In the genomic region with DNA sequence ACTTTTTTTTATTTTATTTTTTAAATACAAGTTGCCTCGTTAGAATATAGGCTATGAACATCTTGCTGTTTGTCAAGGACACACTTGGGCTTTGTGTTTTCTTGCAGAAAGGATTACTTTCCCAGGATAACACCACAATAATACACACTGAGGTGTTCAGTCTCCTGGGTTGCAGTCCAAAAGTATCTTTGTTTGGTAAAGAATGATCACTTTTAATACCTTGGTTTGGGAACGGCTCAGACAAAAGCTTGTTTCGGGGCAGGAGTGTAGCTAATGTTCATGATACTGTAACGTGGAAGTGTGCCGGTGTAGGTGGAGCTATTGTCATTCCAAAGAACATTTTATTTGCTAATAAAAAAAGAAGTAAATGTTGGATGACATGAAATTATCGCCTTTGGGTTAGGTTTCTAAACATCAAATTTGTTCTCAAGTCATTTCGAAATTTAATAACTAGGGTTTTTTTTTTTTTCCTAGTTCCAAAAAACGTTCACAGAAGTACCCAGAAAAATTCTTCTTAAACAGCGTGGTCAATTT, we compare ENCODE assay signal across 8 cellular contexts. TPM values are rescaled to one million over a fixed set of nuclear protein-coding genes. Genes with fewer than 3 reads are reported as not detected.
DNase-seq lines count a peak whose midpoint lies in the region; ATAC-seq, FAIRE-seq and TF ChIP-seq lines count a peak whose summit lies in the region.

No MANE protein-coding gene starts in this region.

- no peak for TF ChIP-seq POLR2A in H1 (IDR thresholded peaks at IDR 0.05; ENCODE audit: control extremely low read depth in 1 of 2, low read depth in 2 of 2, low read length in 2 of 2)

- H2BK12ac ChIP-seq in H1 (ENCODE audit: low read depth, low read length): no peak overlapping the region

- peak overlapping the region; percentile 40 for H3K14ac ChIP-seq in H1 (ENCODE audit: insufficient read length)

- H3K79me1 ChIP-seq in H1 (ENCODE audit: low read depth, low read length): no peaks in the 10 kb centered on the region; the same call in 1 of the 2 replicates

- 52% methylated on average over 9 of the region's 9 CpGs; no CpG with 5 or more reads in 1 of the 2 experiments for WGBS in H1 (ENCODE audit: extremely low coverage in 1 of 2, insufficient coverage in 1 of 2, insufficient read length in 1 of 2, insufficient replicate concordance in 2 of 2, low coverage in 1 of 2, low lambda C conversion rate in 2 of 2, missing lambda C conversion rate in 1 of 2), 2 experiments

- H3K27me3 ChIP-seq in CD4-positive, alpha-beta memory T cell (ENCODE audit: insufficient read depth, low read length): no peaks in the 10 kb centered on the region
- H3K27me3 ChIP-seq in H1 (replicated peaks in 1 of 4; ENCODE audit: control insufficient read depth in 3 of 4, extremely low read depth in 1 of 4, insufficient read depth in 3 of 4, low read length in 3 of 4) (no peaks in the 10 kb centered on the region), neural progenitor cell (no peaks in the 10 kb centered on the region)

- ATAC-seq in GM18867 (IDR thresholded peaks at IDR 0.05; ENCODE audit: unreplicated experiment): no peak

- H3K4me2 ChIP-seq in H1 (ENCODE audit: insufficient read depth in 1 of 2, low read depth in 2 of 2, low read length in 2 of 2) (peak overlapping the region; percentile 76 to 81), neural progenitor cell (peak overlapping the region; percentile 91)

- H2BK120ac ChIP-seq in H1 (replicated peaks; ENCODE audit: low read depth, low read length): no peak overlapping the region

- TF ChIP-seq RAD21 in H1 (IDR thresholded peaks at IDR 0.05 in 1 of 2, conservative IDR thresholded peaks at IDR 0.05 in 1 of 2; ENCODE audit: low read depth in 2 of 2, low read length in 2 of 2): no peak

- FAIRE-seq in H1 (lab: Jason Lieb, UNC): no peak

- H3K23me2 ChIP-seq in H1 (ENCODE audit: low read depth, low read length): peaks cover 1% of the 10 kb centered on the region; the same call in 1 of the 2 replicates

- H2BK20ac ChIP-seq in H1 (ENCODE audit: low read length): no peak overlapping the region

- peaks cover 57 to 67% of the 10 kb centered on the region in 2 experiments for H3K79me2 ChIP-seq in H1 (ENCODE audit: control insufficient read depth in 1 of 2, insufficient read depth in 2 of 2, low read length in 2 of 2)
- peaks cover 76% of the 10 kb centered on the region for H3K79me2 ChIP-seq in neural progenitor cell (ENCODE audit: low read depth)

- CTCF ChIA-PET in CD4-positive, alpha-beta memory T cell (lab: Charles Lee; ENCODE audit: partially characterized antibody): interaction anchor here (1.1 to 3.9 kb wide), 4 partner anchors 8 to 107 kb away, joined by 5 to 20 read pairs (median 9); no protein-coding TSS in a partner anchor
- CTCF ChIA-PET in H1 (lab: Charles Lee; ENCODE audit: partially characterized antibody): interaction anchor here (0.7 to 3.0 kb wide), 9 partner anchors 9 to 546 kb away, joined by 3 to 10 read pairs (median 6); no protein-coding TSS in a partner anchor

- H3K27me3 Mint-ChIP-seq in CD4-positive, alpha-beta memory T cell: no peaks in the 10 kb centered on the region
- no peaks in the 10 kb centered on the region for H3K27me3 Mint-ChIP-seq in neural progenitor cell (ENCODE audit: insufficient read depth, low read depth)

- peak overlapping the region; percentile 87 to 89 for H3K4me3 ChIP-seq in CD4-positive, alpha-beta memory T cell (ENCODE audit: low read length in 2 of 2)
- H3K4me3 ChIP-seq in H1 (ENCODE audit: extremely low read depth in 1 of 4, insufficient read depth in 2 of 4, low read depth in 3 of 4, low read length in 4 of 4) (peak overlapping the region; percentile 67 to 97 (median 80)), neural progenitor cell (peak overlapping the region; percentile 97)

- peaks cover 11 to 19% of the 10 kb centered on the region in 2 experiments for H4K20me1 ChIP-seq in H1 (replicated peaks in 1 of 2; ENCODE audit: control insufficient read depth in 1 of 2, insufficient read depth in 2 of 2, low read length in 2 of 2)
- H4K20me1 ChIP-seq in neural progenitor cell (ENCODE audit: low read depth): peaks cover 58% of the 10 kb centered on the region

- peaks cover 61% of the 10 kb centered on the region for H3K4me1 ChIP-seq in CD4-positive, alpha-beta memory T cell (ENCODE audit: insufficient read depth, low read length)
- H3K4me1 ChIP-seq in H1 (replicated peaks in 1 of 4; ENCODE audit: control insufficient read depth in 3 of 4, insufficient read depth in 4 of 4, low read length in 3 of 4) (peaks cover 2 to 14% (median 6%) of the 10 kb centered on the region in 4 experiments; a peak in 6 of 7 replicates), neural progenitor cell (peaks cover 21% of the 10 kb centered on the region)

- no peak for TF ChIP-seq CTCF in H1 (IDR thresholded peaks at IDR 0.05; ENCODE audit: control extremely low read depth in 1 of 3, insufficient read depth in 1 of 3, low read depth in 1 of 3, low read length in 3 of 3)
- no peak for TF ChIP-seq CTCF in neural progenitor cell (IDR thresholded peaks at IDR 0.05)

- peaks cover 0 to 2% (median 0%) of the 10 kb centered on the region in 8 donors for H3K9me3 Mint-ChIP-seq in CD4-positive, alpha-beta memory T cell
- no peaks in the 10 kb centered on the region for H3K9me3 Mint-ChIP-seq in neural progenitor cell

- intact Hi-C loops in CD4-positive, alpha-beta memory T cell (cut with micrococcal nuclease): loop anchor here (2.0 kb wide), 1 partner anchor 107 kb away; no protein-coding TSS in a partner anchor

- H4K5ac ChIP-seq in H1 (ENCODE audit: insufficient read length, low read depth, low read length): no peak overlapping the region

- peaks cover 38 to 70% (median 52%) of the 10 kb centered on the region in 4 donors for H3K4me1 Mint-ChIP-seq in CD4-positive, alpha-beta memory T cell
- H3K4me1 Mint-ChIP-seq in neural progenitor cell: peaks cover 39% of the 10 kb centered on the region

- no peak overlapping the region for H2AK5ac ChIP-seq in H1 (ENCODE audit: low read depth, low read length)

- no peak overlapping the region for H2BK15ac ChIP-seq in H1 (ENCODE audit: low read length)

- POLR2A ChIA-PET in CD4-positive, alpha-beta memory T cell (lab: Charles Lee; ENCODE audit: partially characterized antibody): interaction anchor here (0.6 to 2.9 kb wide), 12 partner anchors 9 to 1873 kb away, joined by 3 to 30 read pairs (median 4); a partner anchor contains a TSS
- POLR2A ChIA-PET in H1 (lab: Charles Lee; ENCODE audit: partially characterized antibody): interaction anchor here (0.6 to 8.2 kb wide), 24 partner anchors 8 to 226 kb away, joined by 3 to 65 read pairs (median 6); a partner anchor contains a TSS

- H3K23ac ChIP-seq in H1 (ENCODE audit: insufficient read length): no peak overlapping the region

- no peak overlapping the region for H3K18ac ChIP-seq in H1 (ENCODE audit: extremely low read depth, low read length)

- no peaks in the 10 kb centered on the region for H3K9me3 ChIP-seq in CD4-positive, alpha-beta memory T cell (ENCODE audit: control insufficient read depth in 1 of 2, low read length in 2 of 2)
- H3K9me3 ChIP-seq in H1 (ENCODE audit: insufficient read depth in 2 of 2, low read depth in 1 of 2, low read length in 1 of 2): no peaks in the 10 kb centered on the region
- H3K9me3 ChIP-seq in neural progenitor cell (ENCODE audit: low read depth): no peaks in the 10 kb centered on the region

- H3K36me3 ChIP-seq in CD4-positive, alpha-beta memory T cell (ENCODE audit: insufficient read depth, low read length): no peaks in the 10 kb centered on the region
- H3K36me3 ChIP-seq in H1 (ENCODE audit: control insufficient read depth in 2 of 4, insufficient read depth in 4 of 4, low read length in 3 of 4) (peaks cover 0 to 28% (median 1%) of the 10 kb centered on the region in 4 experiments; a peak in 3 of 8 replicates), neural progenitor cell (peaks cover 15% of the 10 kb centered on the region)

- no peak overlapping the region for H4K91ac ChIP-seq in H1 (replicated peaks; ENCODE audit: insufficient read length, low read length)

- no peak overlapping the region for H4K8ac ChIP-seq in H1 (ENCODE audit: extremely low read depth, insufficient read depth, low read length)

- no peak overlapping the region for H2BK5ac ChIP-seq in H1 (ENCODE audit: low read depth, low read length)

- peak overlapping the region; percentile 7 to 97 (median 95) for H3K27ac Mint-ChIP-seq in CD4-positive, alpha-beta memory T cell
- peak overlapping the region; percentile 64 for H3K27ac Mint-ChIP-seq in neural progenitor cell

- H3K4ac ChIP-seq in H1 (replicated peaks; ENCODE audit: insufficient read length, low read depth, low read length): no peak overlapping the region

- H3K9ac ChIP-seq in H1 (replicated peaks in 1 of 4; ENCODE audit: extremely low read depth in 1 of 4, low read depth in 3 of 4, low read length in 3 of 4) (peak overlapping the region in 3 of 4 experiments; percentile 54 to 96 (median 81); a peak in 4 of 7 replicates), neural progenitor cell (peak overlapping the region; percentile 99)

- H3K4me3 Mint-ChIP-seq in CD4-positive, alpha-beta memory T cell: peak overlapping the region; percentile 85 to 94 (median 92)
- peak overlapping the region; percentile 99 for H3K4me3 Mint-ChIP-seq in neural progenitor cell

- H3K27ac ChIP-seq in CD4-positive, alpha-beta memory T cell (ENCODE audit: low read depth, low read length): peak overlapping the region; percentile 91
- H3K27ac ChIP-seq in H1 (ENCODE audit: low read depth, low read length) (no peak overlapping the region), neural progenitor cell (no peak overlapping the region)

- no peak for TF ChIP-seq EP300 in H1 (IDR thresholded peaks at IDR 0.05; ENCODE audit: borderline replicate concordance in 1 of 2, low read depth in 2 of 2, low read length in 2 of 2)

- H3F3A ChIP-seq in neural progenitor cell (ENCODE audit: low read depth): peaks cover 9% of the 10 kb centered on the region

- peaks cover 9 to 24% of the 10 kb centered on the region in 2 donors for H3K36me3 Mint-ChIP-seq in CD4-positive, alpha-beta memory T cell
- H3K36me3 Mint-ChIP-seq in neural progenitor cell: peaks cover 12% of the 10 kb centered on the region

- no peak overlapping the region for H3K56ac ChIP-seq in H1 (replicated peaks; ENCODE audit: insufficient read length, low read depth, low read length)

- no peak overlapping the region for H2AFZ ChIP-seq in H1 (ENCODE audit: low read length)
- no peak overlapping the region for H2AFZ ChIP-seq in neural progenitor cell (replicated peaks)

- no peak for DNase-seq in CD4-positive, alpha-beta memory T cell
- DNase-seq in NOMO-1 treated with dmso at 0.1 percent for 144 hours (lab: John Stamatoyannopoulos, UW; ENCODE audit: unreplicated experiment): peak; percentile 18
- DNase-seq in H1 (ENCODE audit: low read depth in 1 of 2, low spot score in 2 of 2): no peak
- DNase-seq in neural progenitor cell (ENCODE audit: low spot score): peak; percentile 12
- DNase-seq in SHP77 (lab: John Stamatoyannopoulos, UW): no peak
- DNase-seq in stimulated activated CD4-positive, alpha-beta T cell treated with anti-CD3 and anti-CD28 coated beads, Interleukin-2, amount 100 ng/mL, for 24 hours: no peak
- DNase-seq in T-helper 9 cell: no peak

RNA-seq across cellular contexts. Expression of a gene that starts 1.2 kb away (rescaled TPM):
- 100 to 1,000 TPM; 167 to 168 TPM for total RNA-seq in CD4-positive, alpha-beta memory T cell
- polyA plus RNA-seq in CD4-positive, alpha-beta memory T cell: 100 to 1,000 TPM; 225 to 316 TPM
- 359 and 382 TPM in 2 replicates for total RNA-seq in H1 (2021; fragmentation: NEBNext Ultra II Directional; extraction: Animal tissue kit (Norgen Biotek cat#: 25700))
- polyA plus RNA-seq in H1 (2011; rRNA removed): 323 and 414 TPM in 2 replicates
- 380 TPM for polyA plus RNA-seq in H1 (2011; cell fraction: cytosol; rRNA removed)
- polyA plus RNA-seq in H1 (2011; cell fraction: nucleus; rRNA removed): 274 TPM
- polyA plus RNA-seq in H1 (2012, experiment 1 of 2): 322 to 343 TPM (median 323 TPM) in 4 replicates
- 162 TPM for polyA plus RNA-seq in H1 (2012, experiment 2 of 2)
- polyA plus RNA-seq in H1 (2013, experiment 1 of 2): 194 TPM
- 197 TPM for polyA plus RNA-seq in H1 (2013, experiment 2 of 2)
- 210 and 212 TPM in 2 replicates for polyA minus RNA-seq in H1 (2011; rRNA and poly(A)+ RNA removed)
- 180 TPM for polyA minus RNA-seq in H1 (2011; cell fraction: cytosol; rRNA and poly(A)+ RNA removed)
- 113 TPM for polyA minus RNA-seq in H1 (2011; cell fraction: nucleus; rRNA and poly(A)+ RNA removed)
- 214 and 315 TPM in 2 replicates for total RNA-seq in neural progenitor cell (ENCODE audit: low replicate concordance)

RNA-seq across cellular contexts. Expression of a gene that starts 34.5 kb away (rescaled TPM):
- 1 to 10 TPM; 2.7 to 2.8 TPM for total RNA-seq in CD4-positive, alpha-beta memory T cell
- 1 to 10 TPM; 1.6 to 3.6 TPM for polyA plus RNA-seq in CD4-positive, alpha-beta memory T cell
- 0.19 and 0.63 TPM in 2 replicates for total RNA-seq in H1 (2021; fragmentation: NEBNext Ultra II Directional; extraction: Animal tissue kit (Norgen Biotek cat#: 25700))
- 0.20 and 0.23 TPM in 2 replicates for polyA plus RNA-seq in H1 (2011; rRNA removed)
- polyA plus RNA-seq in H1 (2011; cell fraction: cytosol; rRNA removed): 0.40 TPM
- 0.56 TPM for polyA plus RNA-seq in H1 (2011; cell fraction: nucleus; rRNA removed)
- 1.1 to 1.5 TPM (median 1.2 TPM) in 4 replicates for polyA plus RNA-seq in H1 (2012, experiment 1 of 2)
- 0.72 TPM for polyA plus RNA-seq in H1 (2012, experiment 2 of 2)
- polyA plus RNA-seq in H1 (2013, experiment 1 of 2): 0.26 TPM
- 0.18 TPM for polyA plus RNA-seq in H1 (2013, experiment 2 of 2)
- 0.06 TPM in 1 of 2 replicates, not detected in the other for polyA minus RNA-seq in H1 (2011; rRNA and poly(A)+ RNA removed)
- polyA minus RNA-seq in H1 (2011; cell fraction: cytosol; rRNA and poly(A)+ RNA removed): not detected
- 0.70 TPM for polyA minus RNA-seq in H1 (2011; cell fraction: nucleus; rRNA and poly(A)+ RNA removed)
- total RNA-seq in neural progenitor cell (ENCODE audit: low replicate concordance): not detected in 2 replicates

Comparison
In these comparisons a context has a peak if more than half of its experiments do, and no peak if none do; other contexts are left out.
1. DNase-seq: peak in NOMO-1 treated with dmso at 0.1 percent for 144 hours (single experiment) and neural progenitor cell (single experiment); none in CD4-positive, alpha-beta memory T cell (0 of 5), H1 (0 of 2), SHP77 (0 of 2), stimulated activated CD4-positive, alpha-beta T cell treated with anti-CD3 and anti-CD28 coated beads, Interleukin-2, amount 100 ng/mL, for 24 hours (0 of 2) and T-helper 9 cell (single experiment).
2. Peak in every context shown above with its lines, with median percentiles within 50 percentile points of each other: H3K4me3 ChIP-seq.